Comparison of ENCODE assay signal across 8 cellular contexts in the genomic region with DNA sequence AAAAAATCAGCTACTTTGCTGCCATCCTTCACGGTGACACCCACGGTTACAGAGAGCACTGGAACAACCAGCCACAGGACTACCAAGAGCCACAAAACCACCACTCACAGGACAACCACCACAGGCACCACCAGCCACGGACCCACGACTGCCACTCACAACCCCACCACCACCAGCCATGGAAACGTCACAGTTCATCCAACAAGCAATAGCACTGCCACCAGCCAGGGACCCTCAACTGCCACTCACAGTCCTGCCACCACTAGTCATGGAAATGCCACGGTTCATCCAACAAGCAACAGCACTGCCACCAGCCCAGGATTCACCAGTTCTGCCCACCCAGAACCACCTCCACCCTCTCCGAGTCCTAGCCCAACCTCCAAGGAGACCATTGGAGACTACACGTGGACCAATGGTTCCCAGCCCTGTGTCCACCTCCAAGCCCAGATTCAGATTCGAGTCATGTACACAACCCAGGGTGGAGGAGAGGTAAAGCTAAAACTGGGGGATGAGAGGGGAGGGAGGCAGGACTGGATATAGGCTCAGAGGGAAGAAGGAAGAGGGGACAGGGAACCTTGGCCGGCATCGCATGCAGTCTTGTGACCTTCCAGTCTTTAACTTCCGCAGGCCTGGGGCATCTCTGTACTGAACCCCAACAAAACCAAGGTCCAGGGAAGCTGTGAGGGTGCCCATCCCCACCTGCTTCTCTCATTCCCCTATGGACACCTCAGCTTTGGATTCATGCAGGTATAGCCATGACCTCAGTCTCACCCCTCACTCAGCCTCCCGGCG. TPM values are rescaled to one million over a fixed set of nuclear protein-coding genes. Genes with fewer than 3 reads are reported as not detected.
A peak's percentile ranks its signal among the peaks of the same experiment; 100 is the strongest.
DNase-seq lines count a peak whose midpoint lies in the region; ATAC-seq and TF ChIP-seq lines count a peak whose summit lies in the region.

No MANE protein-coding gene starts in this region.

- H3K4me3 ChIP-seq in suprapubic skin (peak overlapping the region; percentile 60), lower leg skin (ENCODE audit: low read depth, poor library complexity, severe bottlenecking) (no peak overlapping the region)

- H3K27me3 Mint-ChIP-seq in activated CD4-positive, alpha-beta T cell treated with anti-CD3 and anti-CD28 coated beads, Interleukin-2, amount 10 ng/mL, durations not matched to agents 7 days and 5 days: no peaks in the 10 kb centered on the region

- TF ChIP-seq CTCF in suprapubic skin (IDR thresholded peaks at IDR 0.05) (no peak), lower leg skin (IDR thresholded peaks at IDR 0.05) (no peak)

- H3K36me3 Mint-ChIP-seq in activated CD4-positive, alpha-beta T cell treated with anti-CD3 and anti-CD28 coated beads, Interleukin-2, amount 10 ng/mL, durations not matched to agents 7 days and 5 days (ENCODE audit: low read depth): peaks cover 68% of the 10 kb centered on the region

- no peaks in the 10 kb centered on the region for H3K27me3 ChIP-seq in suprapubic skin

- no peaks in the 10 kb centered on the region for H3K9me3 ChIP-seq in suprapubic skin

- DNase-seq in activated CD4-positive, alpha-beta T cell treated with anti-CD3 and anti-CD28 coated beads for 48 hours: peak; percentile 56
- DNase-seq in activated CD4-positive, alpha-beta T cell treated with anti-CD3 and anti-CD28 coated beads for 4 hours: no peak
- DNase-seq in activated CD4-positive, alpha-beta T cell treated with anti-CD3 and anti-CD28 coated beads, Interleukin-2, amount 10 ng/mL, durations not matched to agents 7 days and 5 days: no peak
- peak; percentile 60 for DNase-seq in islet precursor cell
- no peak for DNase-seq in suprapubic skin (ENCODE audit: low spot score in 2 of 2)
- no peak for DNase-seq in lower leg skin (ENCODE audit: low spot score in 2 of 2)
- no peak for DNase-seq in NCI-H2196 (lab: John Stamatoyannopoulos, UW; ENCODE audit: unreplicated experiment)

- H3K27ac ChIP-seq in suprapubic skin: peak overlapping the region; percentile 90

- peak overlapping the region; percentile 76 for H3K27ac Mint-ChIP-seq in activated CD4-positive, alpha-beta T cell treated with anti-CD3 and anti-CD28 coated beads, Interleukin-2, amount 10 ng/mL, durations not matched to agents 7 days and 5 days

- TF ChIP-seq POLR2A in suprapubic skin (IDR thresholded peaks at IDR 0.05): no peak
- TF ChIP-seq POLR2A in lower leg skin (IDR thresholded peaks at IDR 0.05): no peak

- no peak overlapping the region for H3K4me3 Mint-ChIP-seq in activated CD4-positive, alpha-beta T cell treated with anti-CD3 and anti-CD28 coated beads, Interleukin-2, amount 10 ng/mL, durations not matched to agents 7 days and 5 days

- intact Hi-C loops in lower leg skin (cut with DNase I; ENCODE audit: low total_unique reads): no loop called here

- POLR2A ChIA-PET in activated CD4-positive, alpha-beta T cell treated with anti-CD3 and anti-CD28 coated beads, Interleukin-2, amount 10 ng/mL, durations not matched to agents 7 days and 5 days (lab: Charles Lee): no interaction called here

- ATAC-seq in GM18520 (IDR thresholded peaks at IDR 0.05; ENCODE audit: unreplicated experiment): no peak

- peaks cover 88% of the 10 kb centered on the region for H3K4me1 ChIP-seq in suprapubic skin

- CTCF ChIA-PET in activated CD4-positive, alpha-beta T cell treated with anti-CD3 and anti-CD28 coated beads, Interleukin-2, amount 10 ng/mL, durations not matched to agents 7 days and 5 days (lab: Charles Lee): interaction anchor here (0.5 to 3.5 kb wide), 5 partner anchors 10 to 143 kb away, joined by 3 to 14 read pairs (median 6); a partner anchor contains a TSS

- TF ChIP-seq EP300 in suprapubic skin (IDR thresholded peaks at IDR 0.05): no peak

- peaks cover 88% of the 10 kb centered on the region for H3K4me1 Mint-ChIP-seq in activated CD4-positive, alpha-beta T cell treated with anti-CD3 and anti-CD28 coated beads, Interleukin-2, amount 10 ng/mL, durations not matched to agents 7 days and 5 days

- no peaks in the 10 kb centered on the region for H3K9me3 Mint-ChIP-seq in activated CD4-positive, alpha-beta T cell treated with anti-CD3 and anti-CD28 coated beads, Interleukin-2, amount 10 ng/mL, durations not matched to agents 7 days and 5 days

- H3K36me3 ChIP-seq in suprapubic skin: peaks cover 39% of the 10 kb centered on the region

- 63% methylated on average over 10 of the region's 14 CpGs for WGBS in suprapubic skin
- WGBS in lower leg skin, 2 donors: 59 to 68% methylated on average over 14 of the region's 14 CpGs

RNA-seq across cellular contexts. Expression of a gene that starts 0.6 kb away (rescaled TPM):
- total RNA-seq in activated CD4-positive, alpha-beta T cell treated with anti-CD3 and anti-CD28 coated beads, Interleukin-2, amount 10 ng/mL, durations not matched to agents 7 days and 5 days: 1 to 10 TPM; 3.8 to 4.4 TPM
- 10 to 100 TPM in 1 of 4 donors, 1 to 10 TPM in 3; 5.0 to 13.2 (median 9.6) TPM for total RNA-seq in suprapubic skin
- 10 to 100 TPM; 14.2 to 26.9 (median 16.2) TPM for total RNA-seq in lower leg skin

RNA-seq across cellular contexts. Expression of a gene that starts 3.6 kb away (rescaled TPM):
- 10 to 100 TPM; 62.3 to 81.7 TPM for total RNA-seq in activated CD4-positive, alpha-beta T cell treated with anti-CD3 and anti-CD28 coated beads, Interleukin-2, amount 10 ng/mL, durations not matched to agents 7 days and 5 days
- total RNA-seq in suprapubic skin (100 to 1,000 TPM in 1 of 4 donors, 10 to 100 TPM in 3; 54.3 to 104 (median 86.3) TPM), lower leg skin (10 to 100 TPM; 30.4 to 97.7 (median 74.4) TPM)

RNA-seq across cellular contexts. Expression of a gene that starts 9.9 kb away (rescaled TPM):
- under 1 TPM; 0.57 to 0.71 TPM for total RNA-seq in activated CD4-positive, alpha-beta T cell treated with anti-CD3 and anti-CD28 coated beads, Interleukin-2, amount 10 ng/mL, durations not matched to agents 7 days and 5 days
- 100 to 1,000 TPM in 2 of 4 donors, 10 to 100 TPM in 2; 68.0 to 140 (median 102) TPM for total RNA-seq in suprapubic skin
- total RNA-seq in lower leg skin: 100 to 1,000 TPM in 1 of 4 donors, 10 to 100 TPM in 3; 61.9 to 106 (median 77.8) TPM

RNA-seq across cellular contexts. Expression of a gene that starts 18.3 kb away (rescaled TPM):
- 10 to 100 TPM; 51.8 to 53.0 TPM for total RNA-seq in activated CD4-positive, alpha-beta T cell treated with anti-CD3 and anti-CD28 coated beads, Interleukin-2, amount 10 ng/mL, durations not matched to agents 7 days and 5 days
- 10 to 100 TPM; 40.2 to 53.5 (median 51.6) TPM for total RNA-seq in suprapubic skin
- total RNA-seq in lower leg skin: 10 to 100 TPM; 39.5 to 53.0 (median 48.7) TPM

RNA-seq across cellular contexts. Expression of a gene that starts 21.5 kb away (rescaled TPM):
- total RNA-seq in activated CD4-positive, alpha-beta T cell treated with anti-CD3 and anti-CD28 coated beads, Interleukin-2, amount 10 ng/mL, durations not matched to agents 7 days and 5 days: 1 to 10 TPM; 3.8 to 4.0 TPM
- total RNA-seq in suprapubic skin (10 to 100 TPM in 3 of 4 donors, 1 to 10 TPM in 1; 9.6 to 26.6 (median 15.5) TPM), lower leg skin (10 to 100 TPM in 3 of 4 donors, 1 to 10 TPM in 1; 7.6 to 30.6 (median 17.6) TPM)

Comparison
In these comparisons a context has a peak if more than half of its experiments do, and no peak if none do; other contexts are left out.
1. DNase-seq: peak in activated CD4-positive, alpha-beta T cell treated with anti-CD3 and anti-CD28 coated beads for 48 hours (single experiment) and islet precursor cell (single experiment); none in activated CD4-positive, alpha-beta T cell treated with anti-CD3 and anti-CD28 coated beads for 4 hours (0 of 2), activated CD4-positive, alpha-beta T cell treated with anti-CD3 and anti-CD28 coated beads, Interleukin-2, amount 10 ng/mL, durations not matched to agents 7 days and 5 days (single experiment), suprapubic skin (0 of 2), lower leg skin (0 of 2) and NCI-H2196 (single experiment).
2. RNA of a gene that starts 9.9 kb away (total RNA-seq): 68.0 to 140 TPM in suprapubic skin and 61.9 to 106 TPM in lower leg skin; 0.57 to 0.71 TPM in activated CD4-positive, alpha-beta T cell treated with anti-CD3 and anti-CD28 coated beads, Interleukin-2, amount 10 ng/mL, durations not matched to agents 7 days and 5 days; every median in the first group is over 10 times any median in the second.